In the genomic region with DNA sequence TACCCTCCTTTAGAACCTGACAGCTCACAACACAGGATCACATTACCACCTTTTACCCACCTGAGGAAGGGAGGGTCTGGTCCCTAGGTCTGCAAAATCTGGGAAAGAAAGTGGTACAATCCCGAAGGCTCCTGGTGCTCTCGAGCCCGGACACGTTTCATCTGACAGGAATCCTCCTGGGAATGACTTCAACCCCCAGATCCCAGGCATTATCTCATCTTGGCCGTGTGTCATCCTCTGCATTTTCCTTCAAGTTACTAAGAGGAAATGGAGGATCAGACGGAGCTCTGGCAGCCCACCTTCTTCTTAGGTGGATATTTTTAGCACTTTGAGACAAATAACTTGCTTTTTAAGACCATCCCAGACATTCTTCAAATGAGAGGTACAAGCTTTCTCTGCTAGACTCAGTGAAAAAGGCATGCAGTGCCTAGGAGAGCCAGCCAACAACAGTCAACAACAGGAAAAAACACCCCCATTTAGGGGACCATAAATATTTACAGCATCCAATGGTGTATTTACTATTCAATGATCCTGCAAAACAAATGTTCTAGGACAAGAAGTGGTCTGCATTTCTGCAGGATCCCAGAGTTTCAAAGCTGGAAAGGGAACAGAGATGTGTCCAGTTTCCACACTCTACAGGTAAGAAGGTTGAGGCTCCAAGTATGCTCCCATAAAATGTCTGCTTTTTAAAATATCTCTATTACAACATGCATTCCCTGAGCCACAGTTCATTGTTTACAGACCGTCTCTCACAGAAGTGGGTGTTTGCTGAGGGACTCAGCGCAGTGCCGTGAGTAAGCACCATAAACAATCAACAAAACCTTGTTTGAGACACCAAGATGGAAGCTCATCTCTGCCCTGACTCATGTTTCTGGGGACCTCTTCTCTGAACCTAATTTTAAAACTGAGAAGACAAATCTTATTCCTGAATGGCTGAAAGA, we compare ENCODE assay signal across 13 cellular contexts. TPM values are rescaled to one million over a fixed set of nuclear protein-coding genes. Genes with fewer than 3 reads are reported as not detected.
A peak's percentile ranks its signal among the peaks of the same experiment; 100 is the strongest.
DNase-seq lines count a peak whose midpoint lies in the region; ATAC-seq and TF ChIP-seq lines count a peak whose summit lies in the region.
"Had no signal": no experiment of that assay in that cellular context is flagged by ENCODE, and none has a peak within 500 bp of the region (broad histone marks: within the 10 kb centered on the region; RNA-seq: fewer than 3 reads in every experiment).

No MANE protein-coding gene starts in this region.

- no peak for TF ChIP-seq CTCF in fibroblast of the aortic adventitia (IDR thresholded peaks at IDR 0.05; ENCODE audit: insufficient read depth, low read length)

- H3K4me3 ChIP-seq in fibroblast of the aortic adventitia (ENCODE audit: low read depth, low read length): no peak overlapping the region
- H3K4me3 ChIP-seq: sigmoid colon, thyroid gland had no signal

- no peak for ATAC-seq in Right ventricle myocardium superior (ENCODE audit: poor library complexity)

- intact Hi-C loops in Right ventricle myocardium superior (cut with DNase I): no loop called here

- DNase-seq in 8988T: peak; percentile 18
- DNase-seq in H4 (ENCODE audit: low spot score): peak; percentile 38
- DNase-seq in RPMI7951 (ENCODE audit: low read depth): peak; percentile 26
- DNase-seq in fibroblast of the aortic adventitia (ENCODE audit: low read depth): peak; percentile 45
- no peak for DNase-seq in T-helper 1 cell
- no peak for DNase-seq in NCI-H774 (lab: John Stamatoyannopoulos, UW)
- DNase-seq in activated naive CD4-positive, alpha-beta T cell treated with Interleukin-2 at 50 U/mL for 16 hours: no peak
- no peak for DNase-seq in Right ventricle myocardium superior
- DNase-seq: activated naive CD8-positive, alpha-beta T cell treated with anti-CD3 and anti-CD28 coated beads for 36 hours; effector memory CD4-positive, alpha-beta T cell; NCI-H146; sigmoid colon; thyroid gland had no signal

RNA-seq across cellular contexts. Expression of a gene that starts 38.3 kb away (rescaled TPM):
- total RNA-seq in H4 (2014; rRNA removed; shearing (Covaris generic)): 3.1 and 3.8 TPM in 2 replicates
- 9.8 and 14.5 TPM in 2 replicates for total RNA-seq in RPMI7951 (2014; rRNA removed; shearing (Covaris generic))
- total RNA-seq in fibroblast of the aortic adventitia (ENCODE audit: low replicate concordance) (21.8 and 26.3 TPM in 2 replicates), Right ventricle myocardium superior (15.0 TPM)

Comparison
In these comparisons a context has a peak if more than half of its experiments do, and no peak if none do; other contexts are left out.
1. DNase-seq: peak in 8988T (single experiment), H4 (single experiment), RPMI7951 (single experiment) and fibroblast of the aortic adventitia (single experiment); none in T-helper 1 cell (0 of 5), NCI-H774 (single experiment), activated naive CD4-positive, alpha-beta T cell treated with Interleukin-2 at 50 U/mL for 16 hours (single experiment) and Right ventricle myocardium superior (single experiment).